Comparison of ENCODE assay signal across 8 cellular contexts in the genomic region with DNA sequence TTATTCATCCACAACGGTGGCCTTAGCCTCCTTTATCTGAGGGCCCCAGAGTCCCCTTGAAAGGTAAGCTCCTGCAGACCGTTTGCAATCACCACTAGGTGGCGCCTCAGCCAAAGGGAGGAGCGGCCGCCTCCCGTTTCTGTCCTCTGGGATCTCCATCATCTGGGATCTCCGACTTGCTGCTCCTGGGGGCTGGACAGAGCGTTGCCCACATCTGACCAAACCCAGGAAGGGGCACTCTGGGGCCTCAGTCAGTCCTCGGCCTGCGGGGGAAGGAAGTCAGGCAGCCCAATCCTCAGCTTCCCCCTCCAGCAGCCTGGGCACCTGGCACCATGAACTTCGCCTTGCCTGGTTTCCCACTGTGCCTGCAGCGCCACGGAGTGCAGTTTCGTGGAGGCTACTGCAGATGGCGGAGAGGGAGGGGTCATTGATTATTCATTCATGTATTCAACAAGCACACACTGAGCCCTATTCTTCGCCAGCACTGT. TPM values are rescaled to one million over a fixed set of nuclear protein-coding genes. Genes with fewer than 3 reads are reported as not detected.
DNase-seq lines count a peak whose midpoint lies in the region; ATAC-seq and TF ChIP-seq lines count a peak whose summit lies in the region.

No MANE protein-coding gene starts in this region.

- H3K4me1 ChIP-seq in HEK293 (ENCODE audit: control insufficient read depth, insufficient read depth, low read length) = no peaks in the 10 kb centered on the region

- CTCF ChIA-PET in CD4-positive, alpha-beta T cell (lab: Charles Lee) = interaction anchor here (0.6 to 2.4 kb wide), 12 partner anchors 9 to 411 kb away, joined by 3 to 33 read pairs (median 5); no protein-coding TSS in a partner anchor
- CTCF ChIA-PET in HEK293 (lab: Yijun Ruan, JAX) = interaction anchor here (0.5 to 18.1 kb wide), 41 partner anchors 11 to 753 kb away, joined by 3 to 847 read pairs (median 3); a partner anchor contains a TSS

- POLR2A ChIA-PET in CD4-positive, alpha-beta T cell (lab: Charles Lee) = interaction anchor here (1.0 to 1.4 kb wide), 3 partner anchors 9 to 177 kb away, joined by 3 to 4 read pairs (median 3); no protein-coding TSS in a partner anchor
- POLR2A ChIA-PET in HEK293 (lab: Yijun Ruan, JAX) = interaction anchor here (1.2 kb wide), 1 partner anchor 9 kb away, joined by 3 read pairs; no protein-coding TSS in a partner anchor

- H3K27me3 Mint-ChIP-seq in CD4-positive, alpha-beta T cell = no peaks in the 10 kb centered on the region
- no peaks in the 10 kb centered on the region for H3K27me3 Mint-ChIP-seq in naive B cell
- no peaks in the 10 kb centered on the region for H3K27me3 Mint-ChIP-seq in stimulated activated naive CD8-positive, alpha-beta T cell treated with anti-CD3 and anti-CD28 coated beads, Interleukin-15, amount 100 ng/mL, for 72 hours

- no peak overlapping the region for H3K27ac ChIP-seq in CD4-positive, alpha-beta T cell (ENCODE audit: low read depth, low read length)
- H3K27ac ChIP-seq in HEK293 (ENCODE audit: extremely low read depth, low read depth, low read length) = no peak overlapping the region

- H3K4me3 Mint-ChIP-seq in CD4-positive, alpha-beta T cell = no peak overlapping the region
- H3K4me3 Mint-ChIP-seq in naive B cell = no peak overlapping the region
- H3K4me3 Mint-ChIP-seq in stimulated activated naive CD8-positive, alpha-beta T cell treated with anti-CD3 and anti-CD28 coated beads, Interleukin-15, amount 100 ng/mL, for 72 hours = no peak overlapping the region

- no peaks in the 10 kb centered on the region for H3K4me1 Mint-ChIP-seq in CD4-positive, alpha-beta T cell (ENCODE audit: low read depth)
- peaks cover 4 to 8% (median 7%) of the 10 kb centered on the region in 3 donors for H3K4me1 Mint-ChIP-seq in naive B cell
- H3K4me1 Mint-ChIP-seq in stimulated activated naive CD8-positive, alpha-beta T cell treated with anti-CD3 and anti-CD28 coated beads, Interleukin-15, amount 100 ng/mL, for 72 hours = peaks cover 8% of the 10 kb centered on the region

- H3K9me3 Mint-ChIP-seq in CD4-positive, alpha-beta T cell = no peaks in the 10 kb centered on the region
- no peaks in the 10 kb centered on the region for H3K9me3 Mint-ChIP-seq in naive B cell
- H3K9me3 Mint-ChIP-seq in stimulated activated naive CD8-positive, alpha-beta T cell treated with anti-CD3 and anti-CD28 coated beads, Interleukin-15, amount 100 ng/mL, for 72 hours = no peaks in the 10 kb centered on the region

- H3K4me3 ChIP-seq in HEK293 (ENCODE audit: low read depth, low read length) (no peak overlapping the region), epithelial cell of esophagus (ENCODE audit: low read length) (no peak overlapping the region)

- TF ChIP-seq CTCF in CD4-positive, alpha-beta T cell (IDR thresholded peaks at IDR 0.05) = peak; percentile 81
- TF ChIP-seq CTCF in HEK293 (tag by site-specific recombination; IDR thresholded peaks at IDR 0.05) (peak; percentile 70), epithelial cell of esophagus (IDR thresholded peaks at IDR 0.05; ENCODE audit: insufficient read depth, low read depth, low read length, missing control alignments) (peak; percentile 83)

- intact Hi-C loops in CD4-positive, alpha-beta T cell (cut with DNase I, micrococcal nuclease) = loop anchor here (2.0 kb wide), 2 partner anchors 176 to 178 kb away; no protein-coding TSS in a partner anchor

- H3K36me3 ChIP-seq in HEK293 (ENCODE audit: control insufficient read depth in 2 of 2, insufficient read depth in 1 of 2, low read length in 2 of 2) = no peaks in the 10 kb centered on the region

- H3K9me3 ChIP-seq in CD4-positive, alpha-beta T cell (ENCODE audit: control insufficient read depth, low read length) = no peaks in the 10 kb centered on the region
- no peaks in the 10 kb centered on the region for H3K9me3 ChIP-seq in HEK293 (ENCODE audit: control insufficient read depth, insufficient read depth, low read depth, low read length)

- H3K36me3 Mint-ChIP-seq in CD4-positive, alpha-beta T cell (ENCODE audit: low read depth) = no peaks in the 10 kb centered on the region
- peaks cover 0 to 10% of the 10 kb centered on the region in 2 donors for H3K36me3 Mint-ChIP-seq in naive B cell

- peak; percentile 34 to 66 (median 45) for DNase-seq in CD4-positive, alpha-beta T cell
- DNase-seq in NCI-H774 (lab: John Stamatoyannopoulos, UW) (peak; percentile 69), epithelial cell of esophagus (ENCODE audit: low read depth) (peak; percentile 67), naive B cell (peak; percentile 39), OCI-M2 (lab: John Stamatoyannopoulos, UW; ENCODE audit: unreplicated experiment) (no peak)
- peak; percentile 56 for DNase-seq in activated CD8-positive, alpha-beta memory T cell treated with anti-CD3 and anti-CD28 coated beads, Interleukin-2, amount 50 U/mL, for 4 hours
- peak; percentile 52 to 53 for DNase-seq in stimulated activated naive CD8-positive, alpha-beta T cell treated with anti-CD3 and anti-CD28 coated beads, Interleukin-15, amount 100 ng/mL, for 72 hours

- peak; percentile 55 for ATAC-seq in CD4-positive, alpha-beta T cell (ENCODE audit: poor library complexity)
- peak; percentile 42 to 73 for ATAC-seq in naive B cell (ENCODE audit: low read depth in 2 of 2)
- peak; percentile 52 for ATAC-seq in stimulated activated naive CD8-positive, alpha-beta T cell treated with anti-CD3 and anti-CD28 coated beads, Interleukin-15, amount 100 ng/mL, for 72 hours

- H3K27me3 ChIP-seq in CD4-positive, alpha-beta T cell (ENCODE audit: control insufficient read depth, insufficient read depth, low read length) = no peaks in the 10 kb centered on the region

- no peak overlapping the region for H3K27ac Mint-ChIP-seq in CD4-positive, alpha-beta T cell
- H3K27ac Mint-ChIP-seq in naive B cell = no peak overlapping the region
- no peak overlapping the region for H3K27ac Mint-ChIP-seq in stimulated activated naive CD8-positive, alpha-beta T cell treated with anti-CD3 and anti-CD28 coated beads, Interleukin-15, amount 100 ng/mL, for 72 hours

TF ChIP-seq in HEK293, 187 proteins besides CTCF, POLR2A, EP300 and RAD21 (continues in another document):
- TF ChIP-seq ZNF311 (tag by site-specific recombination; IDR thresholded peaks at IDR 0.05; ENCODE audit: borderline replicate concordance) (no peak), ZNF621 (tag by site-specific recombination; IDR thresholded peaks at IDR 0.05) (no peak), ZNF2 (tag by site-specific recombination; IDR thresholded peaks at IDR 0.05) (0 out of 2 replicates have a peak, but pooled peaks have one; percentile 19), ZNF747 (tag by site-specific recombination; IDR thresholded peaks at IDR 0.05) (no peak), TRIM28 (IDR thresholded peaks at IDR 0.05; ENCODE audit: borderline replicate concordance, low read length) (no peak), ZNF16 (tag by site-specific recombination; IDR thresholded peaks at IDR 0.05; ENCODE audit: low read depth) (no peak), SP7 (tag by site-specific recombination; IDR thresholded peaks at IDR 0.05) (no peak), ZNF157 (tag by site-specific recombination; IDR thresholded peaks at IDR 0.05) (no peak), ZSCAN30 (tag by site-specific recombination; IDR thresholded peaks at IDR 0.05) (peak; percentile 79; the same call in 1 of the 2 replicates), PRDM1 (tag by site-specific recombination; IDR thresholded peaks at IDR 0.05) (no peak), ZNF654 (tag by site-specific recombination; IDR thresholded peaks at IDR 0.05; ENCODE audit: low read depth) (peak; percentile 58), IKZF3 (tag by site-specific recombination; IDR thresholded peaks at IDR 0.05) (peak; percentile 16; the same call in 1 of the 2 replicates), KLF9 (tag by site-specific recombination; IDR thresholded peaks at IDR 0.05; ENCODE audit: low read depth) (no peak), ZNF426 (tag by site-specific recombination; IDR thresholded peaks at IDR 0.05) (no peak)
- TF ChIP-seq, protein P1, sequence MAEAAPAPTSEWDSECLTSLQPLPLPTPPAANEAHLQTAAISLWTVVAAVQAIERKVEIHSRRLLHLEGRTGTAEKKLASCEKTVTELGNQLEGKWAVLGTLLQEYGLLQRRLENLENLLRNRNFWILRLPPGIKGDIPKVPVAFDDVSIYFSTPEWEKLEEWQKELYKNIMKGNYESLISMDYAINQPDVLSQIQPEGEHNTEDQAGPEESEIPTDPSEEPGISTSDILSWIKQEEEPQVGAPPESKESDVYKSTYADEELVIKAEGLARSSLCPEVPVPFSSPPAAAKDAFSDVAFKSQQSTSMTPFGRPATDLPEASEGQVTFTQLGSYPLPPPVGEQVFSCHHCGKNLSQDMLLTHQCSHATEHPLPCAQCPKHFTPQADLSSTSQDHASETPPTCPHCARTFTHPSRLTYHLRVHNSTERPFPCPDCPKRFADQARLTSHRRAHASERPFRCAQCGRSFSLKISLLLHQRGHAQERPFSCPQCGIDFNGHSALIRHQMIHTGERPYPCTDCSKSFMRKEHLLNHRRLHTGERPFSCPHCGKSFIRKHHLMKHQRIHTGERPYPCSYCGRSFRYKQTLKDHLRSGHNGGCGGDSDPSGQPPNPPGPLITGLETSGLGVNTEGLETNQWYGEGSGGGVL (tag by site-specific recombination; IDR thresholded peaks at IDR 0.05) = no peak
- TF ChIP-seq, protein P2, sequence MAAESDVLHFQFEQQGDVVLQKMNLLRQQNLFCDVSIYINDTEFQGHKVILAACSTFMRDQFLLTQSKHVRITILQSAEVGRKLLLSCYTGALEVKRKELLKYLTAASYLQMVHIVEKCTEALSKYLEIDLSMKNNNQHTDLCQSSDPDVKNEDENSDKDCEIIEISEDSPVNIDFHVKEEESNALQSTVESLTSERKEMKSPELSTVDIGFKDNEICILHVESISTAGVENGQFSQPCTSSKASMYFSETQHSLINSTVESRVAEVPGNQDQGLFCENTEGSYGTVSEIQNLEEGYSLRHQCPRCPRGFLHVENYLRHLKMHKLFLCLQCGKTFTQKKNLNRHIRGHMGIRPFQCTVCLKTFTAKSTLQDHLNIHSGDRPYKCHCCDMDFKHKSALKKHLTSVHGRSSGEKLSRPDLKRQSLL (tag by site-specific recombination; IDR thresholded peaks at IDR 0.05) = peak; percentile 55; the same call in 1 of the 2 replicates

RNA-seq across cellular contexts. Expression of a gene that starts 23.5 kb away (rescaled TPM):
- 1 to 10 TPM; 3.5 to 4.6 TPM for total RNA-seq in CD4-positive, alpha-beta T cell
- 10 to 100 TPM; 29.7 to 68.5 (median 39.4) TPM for polyA plus RNA-seq in naive B cell (ENCODE audit: low read depth in 6 of 6)
